ENCODE assay signal across 1 cellular context in genomic region chr1:58789322-58789856, GRCh38.
TF ChIP-seq lines count a peak whose summit lies in the region.

No MANE protein-coding gene starts in this region.

TF ChIP-seq in HEK293, 187 proteins besides CTCF, POLR2A, EP300 and RAD21:
- TF ChIP-seq ZXDB (tag by site-specific recombination; IDR thresholded peaks at IDR 0.05) (no peak), ZFP3 (tag by site-specific recombination; IDR thresholded peaks at IDR 0.05; ENCODE audit: low read depth) (peak; percentile 73)
